29 cellular contexts compared by ENCODE assay signal in the genomic region with DNA sequence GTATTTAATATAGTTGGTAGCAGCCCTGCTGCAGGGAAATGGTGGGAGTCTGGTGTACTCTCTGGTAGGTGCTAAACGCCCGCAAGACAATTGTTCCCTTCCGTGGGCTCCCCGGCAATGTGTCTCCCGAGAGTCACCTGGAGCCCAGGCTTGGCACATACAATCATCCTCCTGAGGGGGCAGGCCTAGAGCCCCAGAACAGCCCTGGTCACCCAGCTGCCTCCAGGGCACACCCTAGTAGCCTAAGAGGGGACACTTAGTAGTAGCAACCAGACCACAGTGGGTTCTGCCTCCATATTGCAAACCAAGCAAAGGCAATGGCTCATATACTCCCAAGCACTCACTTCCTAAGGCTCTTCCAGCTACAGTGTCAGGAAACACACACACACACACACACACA.
"Had no signal": no experiment of that assay in that cellular context is flagged by ENCODE, and none has a peak within 500 bp of the region (broad histone marks: within the 10 kb centered on the region; RNA-seq: fewer than 3 reads in every experiment).

No MANE protein-coding gene starts in this region.

- H3K9me3 ChIP-seq: ascending aorta, breast epithelium had no signal

- H3K4me1 ChIP-seq: ascending aorta, breast epithelium had no signal

- DNase-seq: activated B cell treated with CpG ODN at 0.5 μM for 24 hours; activated CD4-positive, alpha-beta memory T cell treated with anti-CD3 and anti-CD28 coated beads for 36 hours; activated CD4-positive, alpha-beta T cell treated with anti-CD3 and anti-CD28 coated beads for 4 hours; activated CD4-positive, alpha-beta T cell treated with anti-CD3 and anti-CD28 coated beads, Interleukin-2, amount 50 U/mL, for 1 hour; activated CD4-positive, CD25-positive, alpha-beta regulatory T cell treated with anti-CD3 and anti-CD28 coated beads, Interleukin-2, amount 50 U/mL, for 72 hours; activated CD8-positive, alpha-beta memory T cell treated with anti-CD3 and anti-CD28 coated beads for 24 hours; activated CD8-positive, alpha-beta memory T cell treated with anti-CD3 and anti-CD28 coated beads, Interleukin-2, amount 10 ng/mL, durations not matched to agents 7 days and 5 days; activated CD8-positive, alpha-beta memory T cell treated with anti-CD3 and anti-CD28 coated beads, Interleukin-2, amount 50 U/mL, for 48 hours; activated effector memory CD4-positive, alpha-beta T cell treated with Interleukin-2 at 50 U/mL for 16 hours; activated naive CD4-positive, alpha-beta T cell treated with anti-CD3 and anti-CD28 coated beads, Interleukin-2, amount 50 U/mL, for 16 hours; activated naive CD8-positive, alpha-beta T cell treated with anti-CD3 and anti-CD28 coated beads, Interleukin-2, amount 10 ng/mL, durations not matched to agents 7 days and 5 days; activated T-cell treated with anti-CD3 and anti-CD28 coated beads, Interleukin-2, amount 50 U/mL, for 48 hours; amygdala; cerebellar nuclear complex; NCI-H1092 treated with DMSO at 0.1 percent for 48 hours; NCI-H1417; NCI-H1930; NCI-H345; NCI-H524 treated with DMSO at 0.1 percent for 48 hours; RPMI8226; SHP77 treated with DMSO at 0.1 percent for 48 hours; SW 1271; T-helper 1 cell; T-helper 2 cell; T-helper 9 cell had no signal

- H3K27me3 ChIP-seq: ascending aorta, breast epithelium had no signal

- H3K27me3 Mint-ChIP-seq: activated CD4-positive, alpha-beta memory T cell treated with anti-CD3 and anti-CD28 coated beads for 36 hours; activated naive CD8-positive, alpha-beta T cell treated with anti-CD3 and anti-CD28 coated beads, Interleukin-2, amount 10 ng/mL, durations not matched to agents 7 days and 5 days had no signal

- H3K36me3 ChIP-seq: ascending aorta, breast epithelium had no signal

- H3K9me3 Mint-ChIP-seq: activated B cell treated with CpG ODN at 0.5 μM for 24 hours; activated CD4-positive, alpha-beta memory T cell treated with anti-CD3 and anti-CD28 coated beads for 36 hours; activated naive CD8-positive, alpha-beta T cell treated with anti-CD3 and anti-CD28 coated beads, Interleukin-2, amount 10 ng/mL, durations not matched to agents 7 days and 5 days had no signal

- H3K27ac ChIP-seq: ascending aorta, breast epithelium, VCaP had no signal

- H3K36me3 Mint-ChIP-seq: activated CD4-positive, alpha-beta memory T cell treated with anti-CD3 and anti-CD28 coated beads for 36 hours; activated CD8-positive, alpha-beta memory T cell treated with anti-CD3 and anti-CD28 coated beads, Interleukin-2, amount 10 ng/mL, durations not matched to agents 7 days and 5 days had no signal

- H3K4me3 ChIP-seq: ascending aorta, breast epithelium had no signal

- H3K27ac Mint-ChIP-seq: activated B cell treated with CpG ODN at 0.5 μM for 24 hours; activated CD4-positive, alpha-beta memory T cell treated with anti-CD3 and anti-CD28 coated beads for 36 hours; activated CD8-positive, alpha-beta memory T cell treated with anti-CD3 and anti-CD28 coated beads, Interleukin-2, amount 10 ng/mL, durations not matched to agents 7 days and 5 days; activated naive CD8-positive, alpha-beta T cell treated with anti-CD3 and anti-CD28 coated beads, Interleukin-2, amount 10 ng/mL, durations not matched to agents 7 days and 5 days had no signal

- ATAC-seq: activated CD8-positive, alpha-beta memory T cell treated with anti-CD3 and anti-CD28 coated beads, Interleukin-2, amount 10 ng/mL, durations not matched to agents 7 days and 5 days; Panc1 had no signal

- H3K4me3 Mint-ChIP-seq: activated B cell treated with CpG ODN at 0.5 μM for 24 hours; activated CD4-positive, alpha-beta memory T cell treated with anti-CD3 and anti-CD28 coated beads for 36 hours; activated CD8-positive, alpha-beta memory T cell treated with anti-CD3 and anti-CD28 coated beads, Interleukin-2, amount 10 ng/mL, durations not matched to agents 7 days and 5 days; activated naive CD8-positive, alpha-beta T cell treated with anti-CD3 and anti-CD28 coated beads, Interleukin-2, amount 10 ng/mL, durations not matched to agents 7 days and 5 days had no signal
